Comparison of ENCODE assay signal across 12 cellular contexts in the genomic region with DNA sequence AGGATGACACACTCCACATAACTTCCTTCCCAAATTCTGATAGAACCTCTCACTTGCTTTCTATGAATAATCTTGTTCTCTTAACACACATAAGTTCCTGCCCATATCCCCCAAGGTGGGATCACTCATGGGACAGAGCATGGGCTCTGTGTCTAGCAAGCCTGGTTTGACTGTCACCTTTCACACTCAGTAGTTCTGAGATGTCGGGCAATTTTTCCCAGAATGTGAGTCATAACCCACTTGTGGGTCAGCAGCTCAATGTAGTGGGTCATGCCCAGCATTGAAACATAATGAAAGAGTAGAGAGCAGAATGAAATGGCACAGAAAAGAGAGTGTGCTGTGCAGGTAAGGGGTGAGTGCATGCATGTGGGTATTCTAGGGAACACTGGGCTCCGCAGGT.
"Had no signal": no experiment of that assay in that cellular context is flagged by ENCODE, and none has a peak within 500 bp of the region (broad histone marks: within the 10 kb centered on the region; RNA-seq: fewer than 3 reads in every experiment).

No MANE protein-coding gene starts in this region.

- H3K36me3 ChIP-seq: prostate gland had no signal

- H3K9me3 ChIP-seq: prostate gland had no signal

- H3K27ac ChIP-seq: prostate gland had no signal

- H3K4me1 ChIP-seq: prostate gland had no signal

- H3K27me3 ChIP-seq: dorsolateral prefrontal cortex had no signal

- ATAC-seq: right cardiac atrium had no signal

- FAIRE-seq: frontal cortex, small intestine had no signal

- H3K4me3 Mint-ChIP-seq: endodermal cell, nephron progenitor cell had no signal

- H3K36me3 Mint-ChIP-seq: immature natural killer cell had no signal

- DNase-seq: activated CD4-positive, CD25-positive, alpha-beta regulatory T cell; activated naive CD4-positive, alpha-beta T cell treated with anti-CD3 and anti-CD28 coated beads, Interleukin-2, amount 50 U/mL, for 16 hours; amniotic stem cell; endodermal cell; immature natural killer cell; mesendoderm; nephron progenitor cell; right cardiac atrium; small intestine had no signal

- H3K4me3 ChIP-seq: dorsolateral prefrontal cortex, prostate gland had no signal

- H3K9me3 Mint-ChIP-seq: endodermal cell, immature natural killer cell, nephron progenitor cell had no signal

- H3K27ac Mint-ChIP-seq: endodermal cell, nephron progenitor cell had no signal
